Comparison of ENCODE assay signal across 9 cellular contexts in the genomic region with DNA sequence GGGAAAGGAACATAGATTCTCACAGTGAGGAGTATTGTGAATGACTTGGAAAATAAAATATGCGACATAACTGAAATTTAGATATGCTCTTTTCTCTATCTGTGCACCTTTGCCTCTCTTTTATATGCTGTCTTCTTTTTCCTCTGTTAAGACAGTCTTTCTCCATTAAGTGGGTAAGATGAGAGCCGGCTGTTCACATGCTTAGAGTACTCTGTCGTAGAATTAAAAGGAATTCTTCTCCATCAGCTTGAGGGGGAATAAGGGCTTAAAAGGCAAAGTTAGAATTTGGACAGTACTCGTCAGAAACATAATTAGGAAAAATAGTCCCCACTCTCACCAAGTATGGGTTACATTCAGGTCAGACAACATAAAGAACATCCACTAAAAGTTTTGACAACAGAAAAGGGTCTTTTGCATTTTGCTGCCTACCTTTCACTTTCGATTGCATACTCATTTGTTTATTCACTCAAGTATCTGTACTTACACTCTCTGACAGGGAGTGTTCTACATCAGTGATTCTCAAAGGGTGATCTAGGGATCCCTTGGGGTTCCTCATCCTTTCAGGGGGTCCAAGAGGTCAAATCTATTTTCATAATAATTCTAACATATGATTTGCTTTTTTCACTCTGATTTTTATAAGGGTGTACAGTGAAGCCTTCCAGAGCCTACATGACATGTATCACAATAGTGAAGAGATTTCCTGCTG. TPM values are rescaled to one million over a fixed set of nuclear protein-coding genes. Genes with fewer than 3 reads are reported as not detected.
DNase-seq lines count a peak whose midpoint lies in the region; ATAC-seq and TF ChIP-seq lines count a peak whose summit lies in the region.
"Had no signal": no experiment of that assay in that cellular context is flagged by ENCODE, and none has a peak within 500 bp of the region (broad histone marks: within the 10 kb centered on the region; RNA-seq: fewer than 3 reads in every experiment).

No MANE protein-coding gene starts in this region.

- TF ChIP-seq CTCF in GM13977 (IDR thresholded peaks at IDR 0.05; ENCODE audit: extremely low read depth, insufficient read depth, missing control alignments) (no peak), suprapubic skin (IDR thresholded peaks at IDR 0.05) (no peak), chondrocyte (IDR thresholded peaks at IDR 0.05) (no peak)

- no peak overlapping the region for H3K27ac Mint-ChIP-seq in chondrocyte (ENCODE audit: unreplicated experiment)

- 72% methylated on average over 5 of the region's 5 CpGs for WGBS in suprapubic skin

- DNase-seq in GM13977 (ENCODE audit: low spot score) (peak; percentile 35), germinal center (ENCODE audit: low spot score) (peak; percentile 64), NCI-H1694 treated with DMSO at 0.1 percent for 48 hours (lab: John Stamatoyannopoulos, UW) (no peak), suprapubic skin (ENCODE audit: low spot score in 2 of 2) (no peak), chondrocyte (ENCODE audit: low spot score) (no peak), DMS114 treated with DMSO at 0.1 percent for 48 hours (lab: John Stamatoyannopoulos, UW; ENCODE audit: unreplicated experiment) (no peak)

- H3K9me3 ChIP-seq in suprapubic skin = no peaks in the 10 kb centered on the region

- H3K36me3 ChIP-seq in suprapubic skin = no peaks in the 10 kb centered on the region

- no peaks in the 10 kb centered on the region for H3K36me3 Mint-ChIP-seq in chondrocyte (ENCODE audit: low read depth)

- in situ Hi-C loops in GM13977 (cut with MboI; ENCODE audit: low pct_unique_long_range_greater_than_20kb, low sequenced_read_pairs, unreplicated experiment) = no loop called here

- H3K4me1 ChIP-seq in suprapubic skin = no peaks in the 10 kb centered on the region

- no peaks in the 10 kb centered on the region for H3K27me3 ChIP-seq in suprapubic skin

- TF ChIP-seq POLR2A in suprapubic skin (IDR thresholded peaks at IDR 0.05) = no peak

- ATAC-seq in GM21423 (IDR thresholded peaks at IDR 0.05; ENCODE audit: unreplicated experiment) (peak; percentile 98), HG03565 (IDR thresholded peaks at IDR 0.05; ENCODE audit: unreplicated experiment) (peak; percentile 98)

- no peak for TF ChIP-seq EP300 in suprapubic skin (IDR thresholded peaks at IDR 0.05)

- H3K9me3 Mint-ChIP-seq in chondrocyte (ENCODE audit: low read depth) = peaks cover 12% of the 10 kb centered on the region

- no peaks in the 10 kb centered on the region for H3K4me1 Mint-ChIP-seq in chondrocyte (ENCODE audit: low read depth)

- no peak overlapping the region for H3K4me3 Mint-ChIP-seq in chondrocyte (ENCODE audit: unreplicated experiment)

- H3K27ac ChIP-seq in suprapubic skin = no peak overlapping the region
- H3K27ac ChIP-seq: KMS-11 had no signal

- no peaks in the 10 kb centered on the region for H3K27me3 Mint-ChIP-seq in chondrocyte (ENCODE audit: low read depth)

- no peak overlapping the region for H3K4me3 ChIP-seq in suprapubic skin

RNA-seq across cellular contexts. Expression of gene ARHGAP15, which starts 48.0 kb away (rescaled TPM):
- 1 to 10 TPM; 1.2 to 6.0 (median 3.4) TPM for total RNA-seq in suprapubic skin
- total RNA-seq in chondrocyte = 0.36 to 0.42 TPM in 2 of 3 replicates, not detected in the other

Comparison
In these comparisons a context has a peak if more than half of its experiments do, and no peak if none do; other contexts are left out.
1. DNase-seq: peak in GM13977 (single experiment) and germinal center (single experiment); none in NCI-H1694 treated with DMSO at 0.1 percent for 48 hours (single experiment), suprapubic skin (0 of 2), chondrocyte (single experiment) and DMS114 treated with DMSO at 0.1 percent for 48 hours (single experiment).